Comparison of ENCODE assay signal across 1 cellular context in the genomic region with DNA sequence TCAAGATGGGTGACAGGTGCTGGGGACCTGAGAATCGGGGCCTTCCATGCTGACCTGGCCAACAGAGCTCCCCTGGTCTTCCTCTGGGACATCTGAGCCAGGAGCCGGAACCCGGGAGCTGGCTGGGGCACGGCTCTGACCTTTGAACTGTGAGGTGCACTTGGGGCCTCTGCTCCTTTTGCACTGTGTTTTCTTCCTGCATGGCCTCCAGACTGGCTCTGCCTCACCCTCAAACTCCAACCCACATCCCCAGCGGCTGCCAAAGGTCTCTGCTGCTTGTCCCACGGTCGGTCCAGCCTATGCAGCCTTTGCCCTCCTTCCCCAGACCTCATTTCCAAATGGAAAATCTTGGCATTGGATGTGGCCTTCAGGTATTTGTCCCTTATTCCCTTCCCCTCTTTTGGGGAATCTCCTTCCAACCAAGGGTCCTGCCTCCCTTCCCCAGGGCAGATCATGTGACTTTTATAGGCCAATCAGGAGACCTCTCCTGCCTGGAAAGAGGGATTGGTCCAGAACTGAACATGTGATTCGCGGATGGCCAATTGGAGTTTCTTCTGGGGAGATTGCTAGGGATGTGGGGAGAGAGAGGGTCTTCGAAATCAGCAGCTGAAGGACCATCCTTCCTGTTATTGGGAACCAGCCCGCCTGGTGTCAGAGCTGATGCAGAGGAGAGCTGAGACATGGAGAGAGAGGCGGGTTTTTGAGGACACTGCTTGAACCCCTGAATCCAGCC.
TF ChIP-seq lines count a peak whose summit lies in the region.

No MANE protein-coding gene starts in this region.

TF ChIP-seq in HepG2, 621 proteins besides CTCF, POLR2A, EP300 and RAD21 (continued from another document):
- TF ChIP-seq STAG1 (CRISPR knock-in tag; IDR thresholded peaks at IDR 0.05): no peak
- TF ChIP-seq, protein P1, sequence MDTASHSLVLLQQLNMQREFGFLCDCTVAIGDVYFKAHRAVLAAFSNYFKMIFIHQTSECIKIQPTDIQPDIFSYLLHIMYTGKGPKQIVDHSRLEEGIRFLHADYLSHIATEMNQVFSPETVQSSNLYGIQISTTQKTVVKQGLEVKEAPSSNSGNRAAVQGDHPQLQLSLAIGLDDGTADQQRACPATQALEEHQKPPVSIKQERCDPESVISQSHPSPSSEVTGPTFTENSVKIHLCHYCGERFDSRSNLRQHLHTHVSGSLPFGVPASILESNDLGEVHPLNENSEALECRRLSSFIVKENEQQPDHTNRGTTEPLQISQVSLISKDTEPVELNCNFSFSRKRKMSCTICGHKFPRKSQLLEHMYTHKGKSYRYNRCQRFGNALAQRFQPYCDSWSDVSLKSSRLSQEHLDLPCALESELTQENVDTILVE (CRISPR knock-in tag; IDR thresholded peaks at IDR 0.05): no peak
- TF ChIP-seq NFKBIZ (CRISPR knock-in tag; IDR thresholded peaks at IDR 0.05): no peak
- TF ChIP-seq, protein P2, sequence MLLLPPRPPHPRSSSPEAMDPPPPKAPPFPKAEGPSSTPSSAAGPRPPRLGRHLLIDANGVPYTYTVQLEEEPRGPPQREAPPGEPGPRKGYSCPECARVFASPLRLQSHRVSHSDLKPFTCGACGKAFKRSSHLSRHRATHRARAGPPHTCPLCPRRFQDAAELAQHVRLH (CRISPR knock-in tag; IDR thresholded peaks at IDR 0.05; ENCODE audit: borderline replicate concordance, low read depth): no peak
- TF ChIP-seq KDM2A (CRISPR knock-in tag; IDR thresholded peaks at IDR 0.05; ENCODE audit: borderline replicate concordance, low read depth): peak; percentile 26
- TF ChIP-seq DNMT1 (CRISPR knock-in tag; IDR thresholded peaks at IDR 0.05): 0 out of 2 replicates have a peak, but pooled peaks have one; percentile 65
- TF ChIP-seq ZNF331 (CRISPR knock-in tag; IDR thresholded peaks at IDR 0.05): no peak
- no peak for TF ChIP-seq HNRNPUL1 (IDR thresholded peaks at IDR 0.05; ENCODE audit: low read depth, low read length)
- peak; percentile 85 for TF ChIP-seq HNF4A (CRISPR knock-in tag; IDR thresholded peaks at IDR 0.05)
- peak; percentile 49; the same call in 1 of the 2 replicates for TF ChIP-seq MTA1 (CRISPR knock-in tag; IDR thresholded peaks at IDR 0.05; ENCODE audit: borderline replicate concordance)
- peak; percentile 80; the same call in 1 of the 2 replicates for TF ChIP-seq ZNF292 (CRISPR knock-in tag; IDR thresholded peaks at IDR 0.05; ENCODE audit: borderline replicate concordance, low read depth)
- no peak for TF ChIP-seq GTF3A (CRISPR knock-in tag; conservative IDR thresholded peaks at IDR 0.05)
- TF ChIP-seq ZNF569 (CRISPR knock-in tag; IDR thresholded peaks at IDR 0.05; ENCODE audit: borderline replicate concordance): no peak
- TF ChIP-seq, protein P3, sequence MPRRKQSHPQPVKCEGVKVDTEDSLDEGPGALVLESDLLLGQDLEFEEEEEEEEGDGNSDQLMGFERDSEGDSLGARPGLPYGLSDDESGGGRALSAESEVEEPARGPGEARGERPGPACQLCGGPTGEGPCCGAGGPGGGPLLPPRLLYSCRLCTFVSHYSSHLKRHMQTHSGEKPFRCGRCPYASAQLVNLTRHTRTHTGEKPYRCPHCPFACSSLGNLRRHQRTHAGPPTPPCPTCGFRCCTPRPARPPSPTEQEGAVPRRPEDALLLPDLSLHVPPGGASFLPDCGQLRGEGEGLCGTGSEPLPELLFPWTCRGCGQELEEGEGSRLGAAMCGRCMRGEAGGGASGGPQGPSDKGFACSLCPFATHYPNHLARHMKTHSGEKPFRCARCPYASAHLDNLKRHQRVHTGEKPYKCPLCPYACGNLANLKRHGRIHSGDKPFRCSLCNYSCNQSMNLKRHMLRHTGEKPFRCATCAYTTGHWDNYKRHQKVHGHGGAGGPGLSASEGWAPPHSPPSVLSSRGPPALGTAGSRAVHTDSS (CRISPR knock-in tag; conservative IDR thresholded peaks at IDR 0.05): no peak
- no peak for TF ChIP-seq KLF16 (CRISPR knock-in tag; IDR thresholded peaks at IDR 0.05)
- TF ChIP-seq, protein P4, sequence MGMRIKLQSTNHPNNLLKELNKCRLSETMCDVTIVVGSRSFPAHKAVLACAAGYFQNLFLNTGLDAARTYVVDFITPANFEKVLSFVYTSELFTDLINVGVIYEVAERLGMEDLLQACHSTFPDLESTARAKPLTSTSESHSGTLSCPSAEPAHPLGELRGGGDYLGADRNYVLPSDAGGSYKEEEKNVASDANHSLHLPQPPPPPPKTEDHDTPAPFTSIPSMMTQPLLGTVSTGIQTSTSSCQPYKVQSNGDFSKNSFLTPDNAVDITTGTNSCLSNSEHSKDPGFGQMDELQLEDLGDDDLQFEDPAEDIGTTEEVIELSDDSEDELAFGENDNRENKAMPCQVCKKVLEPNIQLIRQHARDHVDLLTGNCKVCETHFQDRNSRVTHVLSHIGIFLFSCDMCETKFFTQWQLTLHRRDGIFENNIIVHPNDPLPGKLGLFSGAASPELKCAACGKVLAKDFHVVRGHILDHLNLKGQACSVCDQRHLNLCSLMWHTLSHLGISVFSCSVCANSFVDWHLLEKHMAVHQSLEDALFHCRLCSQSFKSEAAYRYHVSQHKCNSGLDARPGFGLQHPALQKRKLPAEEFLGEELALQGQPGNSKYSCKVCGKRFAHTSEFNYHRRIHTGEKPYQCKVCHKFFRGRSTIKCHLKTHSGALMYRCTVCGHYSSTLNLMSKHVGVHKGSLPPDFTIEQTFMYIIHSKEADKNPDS (CRISPR knock-in tag; IDR thresholded peaks at IDR 0.05): no peak
- TF ChIP-seq, protein P5, sequence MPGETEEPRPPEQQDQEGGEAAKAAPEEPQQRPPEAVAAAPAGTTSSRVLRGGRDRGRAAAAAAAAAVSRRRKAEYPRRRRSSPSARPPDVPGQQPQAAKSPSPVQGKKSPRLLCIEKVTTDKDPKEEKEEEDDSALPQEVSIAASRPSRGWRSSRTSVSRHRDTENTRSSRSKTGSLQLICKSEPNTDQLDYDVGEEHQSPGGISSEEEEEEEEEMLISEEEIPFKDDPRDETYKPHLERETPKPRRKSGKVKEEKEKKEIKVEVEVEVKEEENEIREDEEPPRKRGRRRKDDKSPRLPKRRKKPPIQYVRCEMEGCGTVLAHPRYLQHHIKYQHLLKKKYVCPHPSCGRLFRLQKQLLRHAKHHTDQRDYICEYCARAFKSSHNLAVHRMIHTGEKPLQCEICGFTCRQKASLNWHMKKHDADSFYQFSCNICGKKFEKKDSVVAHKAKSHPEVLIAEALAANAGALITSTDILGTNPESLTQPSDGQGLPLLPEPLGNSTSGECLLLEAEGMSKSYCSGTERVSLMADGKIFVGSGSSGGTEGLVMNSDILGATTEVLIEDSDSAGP (CRISPR knock-in tag; IDR thresholded peaks at IDR 0.05; ENCODE audit: borderline replicate concordance): peak; percentile 55
- TF ChIP-seq, protein P6, sequence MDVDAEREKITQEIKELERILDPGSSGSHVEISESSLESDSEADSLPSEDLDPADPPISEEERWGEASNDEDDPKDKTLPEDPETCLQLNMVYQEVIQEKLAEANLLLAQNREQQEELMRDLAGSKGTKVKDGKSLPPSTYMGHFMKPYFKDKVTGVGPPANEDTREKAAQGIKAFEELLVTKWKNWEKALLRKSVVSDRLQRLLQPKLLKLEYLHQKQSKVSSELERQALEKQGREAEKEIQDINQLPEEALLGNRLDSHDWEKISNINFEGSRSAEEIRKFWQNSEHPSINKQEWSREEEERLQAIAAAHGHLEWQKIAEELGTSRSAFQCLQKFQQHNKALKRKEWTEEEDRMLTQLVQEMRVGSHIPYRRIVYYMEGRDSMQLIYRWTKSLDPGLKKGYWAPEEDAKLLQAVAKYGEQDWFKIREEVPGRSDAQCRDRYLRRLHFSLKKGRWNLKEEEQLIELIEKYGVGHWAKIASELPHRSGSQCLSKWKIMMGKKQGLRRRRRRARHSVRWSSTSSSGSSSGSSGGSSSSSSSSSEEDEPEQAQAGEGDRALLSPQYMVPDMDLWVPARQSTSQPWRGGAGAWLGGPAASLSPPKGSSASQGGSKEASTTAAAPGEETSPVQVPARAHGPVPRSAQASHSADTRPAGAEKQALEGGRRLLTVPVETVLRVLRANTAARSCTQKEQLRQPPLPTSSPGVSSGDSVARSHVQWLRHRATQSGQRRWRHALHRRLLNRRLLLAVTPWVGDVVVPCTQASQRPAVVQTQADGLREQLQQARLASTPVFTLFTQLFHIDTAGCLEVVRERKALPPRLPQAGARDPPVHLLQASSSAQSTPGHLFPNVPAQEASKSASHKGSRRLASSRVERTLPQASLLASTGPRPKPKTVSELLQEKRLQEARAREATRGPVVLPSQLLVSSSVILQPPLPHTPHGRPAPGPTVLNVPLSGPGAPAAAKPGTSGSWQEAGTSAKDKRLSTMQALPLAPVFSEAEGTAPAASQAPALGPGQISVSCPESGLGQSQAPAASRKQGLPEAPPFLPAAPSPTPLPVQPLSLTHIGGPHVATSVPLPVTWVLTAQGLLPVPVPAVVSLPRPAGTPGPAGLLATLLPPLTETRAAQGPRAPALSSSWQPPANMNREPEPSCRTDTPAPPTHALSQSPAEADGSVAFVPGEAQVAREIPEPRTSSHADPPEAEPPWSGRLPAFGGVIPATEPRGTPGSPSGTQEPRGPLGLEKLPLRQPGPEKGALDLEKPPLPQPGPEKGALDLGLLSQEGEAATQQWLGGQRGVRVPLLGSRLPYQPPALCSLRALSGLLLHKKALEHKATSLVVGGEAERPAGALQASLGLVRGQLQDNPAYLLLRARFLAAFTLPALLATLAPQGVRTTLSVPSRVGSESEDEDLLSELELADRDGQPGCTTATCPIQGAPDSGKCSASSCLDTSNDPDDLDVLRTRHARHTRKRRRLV (CRISPR knock-in tag; IDR thresholded peaks at IDR 0.05): no peak
- peak; percentile 9 to 42; a peak in 1 of 4 replicates for TF ChIP-seq NR2F1 (CRISPR knock-in tag; IDR thresholded peaks at IDR 0.05)
- 0 out of 2 replicates have a peak, but pooled peaks have one; percentile 9 for TF ChIP-seq ZBTB7B (CRISPR knock-in tag; IDR thresholded peaks at IDR 0.05)
- TF ChIP-seq PCBP1 (IDR thresholded peaks at IDR 0.05; ENCODE audit: borderline replicate concordance, low read depth, low read length): no peak
- no peak for TF ChIP-seq ZNF33B (CRISPR knock-in tag; IDR thresholded peaks at IDR 0.05)
- TF ChIP-seq ZNF562 (CRISPR knock-in tag; IDR thresholded peaks at IDR 0.05; ENCODE audit: borderline replicate concordance): no peak
- no peak for TF ChIP-seq KAT2B (IDR thresholded peaks at IDR 0.05; ENCODE audit: borderline replicate concordance, low read depth, low read length)
- TF ChIP-seq ZNF557 (CRISPR knock-in tag; IDR thresholded peaks at IDR 0.05): no peak
- peak; percentile 28; the same call in 1 of the 2 replicates for TF ChIP-seq ZNF747 (CRISPR knock-in tag; IDR thresholded peaks at IDR 0.05; ENCODE audit: borderline replicate concordance)
- TF ChIP-seq, protein P7, sequence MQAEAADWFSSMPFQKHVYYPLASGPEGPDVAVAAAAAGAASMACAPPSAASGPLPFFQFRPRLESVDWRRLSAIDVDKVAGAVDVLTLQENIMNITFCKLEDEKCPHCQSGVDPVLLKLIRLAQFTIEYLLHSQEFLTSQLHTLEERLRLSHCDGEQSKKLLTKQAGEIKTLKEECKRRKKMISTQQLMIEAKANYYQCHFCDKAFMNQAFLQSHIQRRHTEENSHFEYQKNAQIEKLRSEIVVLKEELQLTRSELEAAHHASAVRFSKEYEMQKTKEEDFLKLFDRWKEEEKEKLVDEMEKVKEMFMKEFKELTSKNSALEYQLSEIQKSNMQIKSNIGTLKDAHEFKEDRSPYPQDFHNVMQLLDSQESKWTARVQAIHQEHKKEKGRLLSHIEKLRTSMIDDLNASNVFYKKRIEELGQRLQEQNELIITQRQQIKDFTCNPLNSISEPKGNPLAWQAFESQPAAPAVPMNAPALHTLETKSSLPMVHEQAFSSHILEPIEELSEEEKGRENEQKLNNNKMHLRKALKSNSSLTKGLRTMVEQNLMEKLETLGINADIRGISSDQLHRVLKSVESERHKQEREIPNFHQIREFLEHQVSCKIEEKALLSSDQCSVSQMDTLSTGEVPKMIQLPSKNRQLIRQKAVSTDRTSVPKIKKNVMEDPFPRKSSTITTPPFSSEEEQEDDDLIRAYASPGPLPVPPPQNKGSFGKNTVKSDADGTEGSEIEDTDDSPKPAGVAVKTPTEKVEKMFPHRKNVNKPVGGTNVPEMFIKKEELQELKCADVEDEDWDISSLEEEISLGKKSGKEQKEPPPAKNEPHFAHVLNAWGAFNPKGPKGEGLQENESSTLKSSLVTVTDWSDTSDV (CRISPR knock-in tag; IDR thresholded peaks at IDR 0.05): no peak
- TF ChIP-seq ZNF749 (CRISPR knock-in tag; IDR thresholded peaks at IDR 0.05; ENCODE audit: borderline replicate concordance): no peak
- TF ChIP-seq, protein P8, sequence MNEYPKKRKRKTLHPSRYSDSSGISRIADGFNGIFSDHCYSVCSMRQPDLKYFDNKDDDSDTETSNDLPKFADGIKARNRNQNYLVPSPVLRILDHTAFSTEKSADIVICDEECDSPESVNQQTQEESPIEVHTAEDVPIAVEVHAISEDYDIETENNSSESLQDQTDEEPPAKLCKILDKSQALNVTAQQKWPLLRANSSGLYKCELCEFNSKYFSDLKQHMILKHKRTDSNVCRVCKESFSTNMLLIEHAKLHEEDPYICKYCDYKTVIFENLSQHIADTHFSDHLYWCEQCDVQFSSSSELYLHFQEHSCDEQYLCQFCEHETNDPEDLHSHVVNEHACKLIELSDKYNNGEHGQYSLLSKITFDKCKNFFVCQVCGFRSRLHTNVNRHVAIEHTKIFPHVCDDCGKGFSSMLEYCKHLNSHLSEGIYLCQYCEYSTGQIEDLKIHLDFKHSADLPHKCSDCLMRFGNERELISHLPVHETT (CRISPR knock-in tag; conservative IDR thresholded peaks at IDR 0.05): no peak
- TF ChIP-seq, protein P9, sequence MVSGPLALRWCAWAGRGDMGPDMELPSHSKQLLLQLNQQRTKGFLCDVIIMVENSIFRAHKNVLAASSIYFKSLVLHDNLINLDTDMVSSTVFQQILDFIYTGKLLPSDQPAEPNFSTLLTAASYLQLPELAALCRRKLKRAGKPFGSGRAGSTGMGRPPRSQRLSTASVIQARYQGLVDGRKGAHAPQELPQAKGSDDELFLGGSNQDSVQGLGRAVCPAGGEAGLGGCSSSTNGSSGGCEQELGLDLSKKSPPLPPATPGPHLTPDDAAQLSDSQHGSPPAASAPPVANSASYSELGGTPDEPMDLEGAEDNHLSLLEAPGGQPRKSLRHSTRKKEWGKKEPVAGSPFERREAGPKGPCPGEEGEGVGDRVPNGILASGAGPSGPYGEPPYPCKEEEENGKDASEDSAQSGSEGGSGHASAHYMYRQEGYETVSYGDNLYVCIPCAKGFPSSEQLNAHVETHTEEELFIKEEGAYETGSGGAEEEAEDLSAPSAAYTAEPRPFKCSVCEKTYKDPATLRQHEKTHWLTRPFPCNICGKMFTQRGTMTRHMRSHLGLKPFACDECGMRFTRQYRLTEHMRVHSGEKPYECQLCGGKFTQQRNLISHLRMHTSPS (CRISPR knock-in tag; IDR thresholded peaks at IDR 0.05; ENCODE audit: low read depth): no peak
- TF ChIP-seq CENPT (CRISPR knock-in tag; IDR thresholded peaks at IDR 0.05; ENCODE audit: low read depth): no peak
- TF ChIP-seq ELF3 (CRISPR knock-in tag; IDR thresholded peaks at IDR 0.05): peak; percentile 87
- TF ChIP-seq, protein P10, sequence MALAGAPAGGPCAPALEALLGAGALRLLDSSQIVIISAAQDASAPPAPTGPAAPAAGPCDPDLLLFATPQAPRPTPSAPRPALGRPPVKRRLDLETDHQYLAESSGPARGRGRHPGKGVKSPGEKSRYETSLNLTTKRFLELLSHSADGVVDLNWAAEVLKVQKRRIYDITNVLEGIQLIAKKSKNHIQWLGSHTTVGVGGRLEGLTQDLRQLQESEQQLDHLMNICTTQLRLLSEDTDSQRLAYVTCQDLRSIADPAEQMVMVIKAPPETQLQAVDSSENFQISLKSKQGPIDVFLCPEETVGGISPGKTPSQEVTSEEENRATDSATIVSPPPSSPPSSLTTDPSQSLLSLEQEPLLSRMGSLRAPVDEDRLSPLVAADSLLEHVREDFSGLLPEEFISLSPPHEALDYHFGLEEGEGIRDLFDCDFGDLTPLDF (CRISPR knock-in tag; IDR thresholded peaks at IDR 0.05): no peak
- TF ChIP-seq NR2C2 (CRISPR knock-in tag; IDR thresholded peaks at IDR 0.05; ENCODE audit: borderline replicate concordance): peak; percentile 83
